In the genomic region with DNA sequence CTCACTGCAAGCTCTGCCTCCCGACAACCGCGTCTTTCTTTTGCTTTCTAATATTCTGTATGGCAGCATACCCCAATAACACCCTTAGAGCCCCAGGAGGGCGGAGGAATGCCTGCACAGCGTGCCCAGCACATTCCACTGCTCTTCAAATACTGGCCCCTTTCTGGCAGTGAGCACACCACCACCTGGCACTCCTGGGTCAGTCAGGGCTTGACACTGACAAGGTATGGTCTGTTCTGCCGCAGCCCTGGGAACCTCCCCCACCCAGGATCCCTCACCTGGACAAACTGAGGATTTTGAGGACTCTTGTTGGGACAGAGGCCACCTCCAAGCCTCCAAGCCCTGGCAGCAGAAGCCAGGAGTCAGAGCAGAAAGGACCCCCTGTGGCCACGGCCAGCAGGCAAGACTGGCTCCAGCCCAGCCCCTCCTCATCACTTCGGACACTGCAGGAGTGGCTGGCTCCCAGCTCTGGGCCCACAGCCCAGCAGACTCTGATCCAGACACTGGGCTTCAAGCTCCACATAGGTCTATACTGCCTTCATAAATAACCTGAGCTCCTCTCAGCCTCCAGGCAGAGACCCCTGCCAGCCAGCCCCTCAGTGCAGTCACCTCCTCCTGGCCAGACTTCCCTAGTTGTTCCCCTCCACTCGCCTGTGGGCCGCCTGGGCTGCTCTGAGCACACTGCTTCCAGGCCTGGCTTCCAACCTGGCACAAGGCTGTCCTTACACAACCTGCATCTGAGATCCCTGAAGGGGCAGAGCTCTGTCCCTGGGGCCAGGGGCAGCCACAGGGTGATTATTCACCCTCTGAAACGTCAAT, we compare ENCODE assay signal across 14 cellular contexts. TPM values are rescaled to one million over a fixed set of nuclear protein-coding genes. Genes with fewer than 3 reads are reported as not detected.
DNase-seq lines count a peak whose midpoint lies in the region; TF ChIP-seq lines count a peak whose summit lies in the region.
"Had no signal": no experiment of that assay in that cellular context is flagged by ENCODE, and none has a peak within 500 bp of the region (broad histone marks: within the 10 kb centered on the region; RNA-seq: fewer than 3 reads in every experiment).

No MANE protein-coding gene starts in this region.

- in situ Hi-C loops in mammary epithelial cell (cut with MboI; ENCODE audit: low sequenced_read_pairs in 2 of 2): loop anchor here in 1 of 2 donors (10.0 kb wide), 1 partner anchor 52 kb away; no protein-coding TSS in a partner anchor

- no peak overlapping the region for H2BK120ac ChIP-seq in trophoblast cell (ENCODE audit: insufficient read depth, low read length, poor library complexity)

- H3K4me3 Mint-ChIP-seq in MCF 10A (ENCODE audit: unreplicated experiment): no peak overlapping the region

- H4K8ac ChIP-seq in trophoblast cell (ENCODE audit: low read depth, low read length): no peak overlapping the region

- CTCF ChIA-PET in MCF 10A (lab: Yijun Ruan, JAX): interaction anchor here (0.6 to 0.9 kb wide), 3 partner anchors 11 to 43 kb away, joined by 3 read pairs; no protein-coding TSS in a partner anchor
- CTCF ChIA-PET in mammary epithelial cell (lab: Charles Lee; ENCODE audit: low non-redundant PET): no interaction called here

- H2BK12ac ChIP-seq in trophoblast cell (ENCODE audit: low read length): no peak overlapping the region

- peaks cover 10% of the 10 kb centered on the region for H3K4me1 Mint-ChIP-seq in MCF 10A (ENCODE audit: insufficient read depth, unreplicated experiment)

- no peak overlapping the region for H3K23ac ChIP-seq in trophoblast cell (ENCODE audit: low read length)

- H3K9ac ChIP-seq in mammary epithelial cell (ENCODE audit: insufficient read depth, low read length) (no peak overlapping the region), trophoblast cell (ENCODE audit: low read length) (no peak overlapping the region)

- H3K27me3 ChIP-seq in mammary epithelial cell (ENCODE audit: insufficient read depth, low read length): no peaks in the 10 kb centered on the region
- H3K27me3 ChIP-seq in trophoblast cell (ENCODE audit: insufficient read depth, low read length): no peaks in the 10 kb centered on the region
- H3K27me3 ChIP-seq: ovary, testis had no signal

- H3K79me2 ChIP-seq in mammary epithelial cell (ENCODE audit: insufficient read depth, low read length): peaks cover 65% of the 10 kb centered on the region
- no peaks in the 10 kb centered on the region for H3K79me2 ChIP-seq in trophoblast cell (ENCODE audit: control insufficient read depth, insufficient read depth, low read length, poor library complexity)

- H2AFZ ChIP-seq in mammary epithelial cell (ENCODE audit: low read depth, low read length): no peak overlapping the region
- no peak overlapping the region for H2AFZ ChIP-seq in trophoblast cell (ENCODE audit: insufficient read depth, low read length, poor library complexity)

- DNase-seq in MCF 10A (ENCODE audit: unreplicated experiment): no peak
- no peak for DNase-seq in mammary epithelial cell
- DNase-seq in fibroblast of gingiva (ENCODE audit: low read depth): peak; percentile 64
- DNase-seq in trophoblast cell: no peak
- no peak for DNase-seq in NCI-H748 (lab: John Stamatoyannopoulos, UW; ENCODE audit: unreplicated experiment)
- no peak for DNase-seq in DMS153 (lab: John Stamatoyannopoulos, UW)
- DNase-seq in DMS114 treated with DMSO at 0.1 percent for 48 hours (lab: John Stamatoyannopoulos, UW; ENCODE audit: unreplicated experiment): no peak
- no peak for DNase-seq in GM20000 (ENCODE audit: low spot score)
- DNase-seq: activated CD4-positive, alpha-beta T cell treated with anti-CD3 and anti-CD28 coated beads for 4 hours; activated gamma-delta T cell; KBM-7; NCI-H187 treated with DMSO at 0.1 percent for 48 hours; testis had no signal

- H3K9me3 ChIP-seq in mammary epithelial cell (replicated peaks; ENCODE audit: insufficient read depth, low read length) (no peaks in the 10 kb centered on the region), trophoblast cell (ENCODE audit: insufficient read depth, low read depth, low read length) (no peaks in the 10 kb centered on the region)
- H3K9me3 ChIP-seq: ovary, testis had no signal

- no peak for TF ChIP-seq CTCF in MCF 10A (IDR thresholded peaks at IDR 0.05; ENCODE audit: unreplicated experiment)
- TF ChIP-seq CTCF in mammary epithelial cell (conservative IDR thresholded peaks at IDR 0.05 in 1 of 2, IDR thresholded peaks at IDR 0.05 in 1 of 2; ENCODE audit: extremely low read depth in 1 of 2, insufficient read depth in 1 of 2, low read depth in 1 of 2, low read length in 2 of 2): no peak
- TF ChIP-seq CTCF in GM20000 (IDR thresholded peaks at IDR 0.05; ENCODE audit: extremely low read depth, missing control alignments): no peak

- WGBS in mammary epithelial cell (ENCODE audit: low coverage, missing lambda C conversion rate): 80% methylated on average over 9 of the region's 11 CpGs
- no CpG with 5 or more reads among the region's 11 CpGs for WGBS in trophoblast cell (ENCODE audit: extremely low coverage, insufficient coverage, insufficient read length)

- peaks cover 7% of the 10 kb centered on the region for H3K4me1 ChIP-seq in mammary epithelial cell (ENCODE audit: insufficient read depth, low read length)
- peaks cover 13 to 14% of the 10 kb centered on the region in 2 experiments for H3K4me1 ChIP-seq in trophoblast cell (ENCODE audit: control insufficient read depth in 1 of 2, insufficient read depth in 2 of 2, low read length in 2 of 2)
- H3K4me1 ChIP-seq: testis had no signal

- H3K14ac ChIP-seq in trophoblast cell (ENCODE audit: low read length): peak overlapping the region; percentile 10

- no peak overlapping the region for H4K91ac ChIP-seq in trophoblast cell (ENCODE audit: low read depth, low read length)

- peak overlapping the region; percentile 85 for H3K27ac Mint-ChIP-seq in MCF 10A (ENCODE audit: low read depth, unreplicated experiment)

- H4K20me1 ChIP-seq in mammary epithelial cell (ENCODE audit: insufficient read depth, low read length): peaks cover 8% of the 10 kb centered on the region

- no peak overlapping the region for H3K27ac ChIP-seq in mammary epithelial cell (ENCODE audit: insufficient read depth, low read depth, low read length)
- H3K27ac ChIP-seq in trophoblast cell (ENCODE audit: low read depth, low read length): no peak overlapping the region
- H3K27ac ChIP-seq: ovary, testis had no signal

- H3K9me3 Mint-ChIP-seq in MCF 10A (ENCODE audit: unreplicated experiment): no peaks in the 10 kb centered on the region

- H3K4me3 ChIP-seq in mammary epithelial cell (replicated peaks in 1 of 3; ENCODE audit: insufficient read depth in 1 of 3, low read depth in 2 of 3, low read length in 3 of 3) (no peak overlapping the region), trophoblast cell (ENCODE audit: low read depth, low read length) (no peak overlapping the region)
- H3K4me3 ChIP-seq: ovary, testis had no signal

- H3K36me3 ChIP-seq in mammary epithelial cell (ENCODE audit: insufficient read depth, low read length) (peaks cover 27% of the 10 kb centered on the region), trophoblast cell (ENCODE audit: control insufficient read depth in 1 of 2, insufficient read depth in 2 of 2, low read length in 2 of 2) (peaks cover 60 to 64% of the 10 kb centered on the region in 2 experiments)
- H3K36me3 ChIP-seq: ovary had no signal

- no peaks in the 10 kb centered on the region for H3K27me3 Mint-ChIP-seq in MCF 10A (ENCODE audit: insufficient read depth, unreplicated experiment)

- H2BK5ac ChIP-seq in trophoblast cell (ENCODE audit: low read depth, low read length, poor library complexity): no peak overlapping the region

- BruUV-seq in MCF 10A (replicated peaks; lab: Mats Ljungman, UMichigan) (no TSS peak), mammary epithelial cell (replicated peaks; lab: Mats Ljungman, UMichigan) (no TSS peak)

- H3K18ac ChIP-seq in trophoblast cell (ENCODE audit: low read length): peak overlapping the region; percentile 37

- peaks cover 81% of the 10 kb centered on the region for H3K36me3 Mint-ChIP-seq in MCF 10A (ENCODE audit: insufficient read depth, unreplicated experiment)

- intact Hi-C loops in MCF 10A (cut with micrococcal nuclease): no loop called here
- intact Hi-C loops in mammary epithelial cell (cut with micrococcal nuclease): no loop called here

- H3K4me2 ChIP-seq in mammary epithelial cell (ENCODE audit: insufficient read depth, low read depth, low read length): no peak overlapping the region
- no peak overlapping the region for H3K4me2 ChIP-seq in trophoblast cell (ENCODE audit: low read length)

- dilution Hi-C loops in mammary epithelial cell (cut with HindIII; ENCODE audit: low sequenced_read_pairs): no loop called here

- H4K12ac ChIP-seq in trophoblast cell (ENCODE audit: low read depth, low read length): no peak overlapping the region

- peak overlapping the region; percentile 10 for H3K4ac ChIP-seq in trophoblast cell (ENCODE audit: low read depth, low read length)

- H3K79me1 ChIP-seq in trophoblast cell (ENCODE audit: low read length): no peaks in the 10 kb centered on the region

- no peak overlapping the region for H2AK5ac ChIP-seq in trophoblast cell (ENCODE audit: low read length)

- POLR2A ChIA-PET in MCF 10A (lab: Yijun Ruan, JAX): interaction anchor here (0.7 to 1.1 kb wide), 2 partner anchors 11 to 15 kb away, joined by 3 read pairs; a partner anchor contains a TSS

RNA-seq across cellular contexts. Expression of a gene that starts 14.5 kb away (rescaled TPM):
- total RNA-seq in MCF 10A (2022) (144 and 150 TPM in 2 replicates), mammary epithelial cell (100 to 1,000 TPM; 112 to 125 TPM)
- polyA plus RNA-seq in mammary epithelial cell: 66.3 TPM
- polyA minus RNA-seq in mammary epithelial cell: 32.1 TPM
- polyA plus RNA-seq in trophoblast cell (2013): 113 and 120 TPM in 2 replicates

RNA-seq across cellular contexts. Expression of a gene that starts 50.6 kb away (rescaled TPM):
- total RNA-seq in MCF 10A (2022) (103 TPM in 2 replicates), mammary epithelial cell (100 to 1,000 TPM in 1 of 2 donors, 10 to 100 TPM in 1; 89.2 to 153 TPM)
- polyA plus RNA-seq in mammary epithelial cell: 106 TPM
- polyA minus RNA-seq in mammary epithelial cell: 90.9 TPM
- polyA plus RNA-seq in trophoblast cell (2013): 108 and 120 TPM in 2 replicates
